In the genomic region with DNA sequence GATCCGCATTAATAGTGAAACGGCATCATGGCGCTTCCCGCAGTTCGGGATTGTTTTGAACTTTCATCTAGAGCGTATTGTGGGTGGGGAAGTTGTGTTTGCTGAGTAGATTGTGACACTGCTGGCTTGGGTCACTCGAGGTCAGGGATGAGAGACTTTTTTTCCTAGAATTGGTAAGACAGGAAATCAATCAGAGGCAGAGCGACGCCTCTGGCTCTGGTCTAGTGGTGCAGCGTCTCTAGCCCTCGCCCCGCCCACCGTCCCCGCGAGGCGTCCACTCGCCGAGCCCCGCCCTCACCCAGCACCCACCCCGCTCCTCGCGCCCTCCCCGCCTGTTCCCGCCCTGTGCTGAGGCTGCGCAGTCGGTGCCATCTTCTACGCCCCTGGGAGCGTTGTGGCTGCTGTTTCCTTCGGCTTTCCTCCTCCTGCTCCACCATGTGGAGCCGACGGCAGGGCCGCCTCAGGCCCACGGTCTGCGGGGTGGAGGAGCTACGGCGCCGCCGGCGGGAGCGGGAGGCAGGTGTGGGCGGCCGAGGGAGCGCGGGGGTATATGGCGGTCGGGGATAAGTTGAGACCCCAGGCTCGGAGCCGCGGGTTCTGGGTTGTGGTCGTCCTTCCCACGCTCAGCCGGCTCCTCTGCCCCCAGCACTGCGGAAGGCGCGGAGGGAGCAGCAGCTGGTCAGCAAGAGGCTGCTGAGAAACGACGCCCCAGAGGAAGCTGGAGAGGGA, we compare ENCODE assay signal across 8 cellular contexts. TPM values are rescaled to one million over a fixed set of nuclear protein-coding genes. Genes with fewer than 3 reads are reported as not detected.
DNase-seq lines count a peak whose midpoint lies in the region; ATAC-seq, FAIRE-seq and TF ChIP-seq lines count a peak whose summit lies in the region.

A gene (plus strand): TSS at position 359 of the 729 bp plus-strand sequence. CDS start 77 bp downstream, at position 436.

- in situ Hi-C loops in GM13976 (cut with MboI; ENCODE audit: low sequenced_read_pairs, unreplicated experiment) = no loop called here

- FAIRE-seq in urothelium cell line (lab: Jason Lieb, UNC) = peak; percentile 53

- H3K36me3 ChIP-seq in psoas muscle (ENCODE audit: insufficient read depth in 1 of 2, low read depth in 1 of 2) = peaks cover 0 to 33% of the 10 kb centered on the region in 2 donors

- H3K9me3 ChIP-seq in psoas muscle = no peaks in the 10 kb centered on the region

- peak within 1 kb of the TSS; percentile 82 for H3K4me3 ChIP-seq in psoas muscle

- H3K27ac ChIP-seq in psoas muscle = peak within 1 kb of the TSS; percentile 90

- ATAC-seq in HG02870 (IDR thresholded peaks at IDR 0.05; ENCODE audit: unreplicated experiment) (peak; percentile 86), left ventricle myocardium superior (peak; percentile 99), psoas muscle (peak; percentile 99)

- intact Hi-C loops in T-helper 1 cell treated with Interleukin-12 subunit alpha and Interleukin-12 subunit beta and Interleukin-4 antibody, amounts not matched to agents 30 ng/mL and 1 ng/mL, for 36 hours (cut with micrococcal nuclease) = loop anchor here (1.0 to 5.0 kb wide), 14 partner anchors 8 to 530 kb away; a partner anchor contains a TSS
- intact Hi-C loops in left ventricle myocardium superior (cut with micrococcal nuclease) (loop anchor here (10.0 kb wide), 1 partner anchor 64 kb away; no protein-coding TSS in a partner anchor), psoas muscle (cut with DNase I) (loop anchor here (2.0 to 10.0 kb wide), 5 partner anchors 72 to 267 kb away; a partner anchor contains a TSS)

- 1% methylated on average over 52 to 57 of the region's 57 CpGs for WGBS in psoas muscle, 3 donors

- H3K27me3 ChIP-seq in psoas muscle (ENCODE audit: insufficient read depth in 3 of 3, low read length in 2 of 3) = no peaks in the 10 kb centered on the region

- TF ChIP-seq CTCF in GM13976 (IDR thresholded peaks at IDR 0.05; ENCODE audit: borderline replicate concordance, control extremely low read depth, extremely low read depth, insufficient read depth, missing control alignments) (peak; percentile 72), psoas muscle (IDR thresholded peaks at IDR 0.05) (peak; percentile 66)

- peaks cover 7% of the 10 kb centered on the region for H3K4me1 ChIP-seq in psoas muscle

- peak; percentile 99 for DNase-seq in GM13976 (ENCODE audit: low spot score)
- peak; percentile 68 for DNase-seq in NCI-H146 treated with DMSO at 0.1 percent for 48 hours (lab: John Stamatoyannopoulos, UW; ENCODE audit: unreplicated experiment)
- peak; percentile 89 for DNase-seq in amniotic stem cell (lab: John Stamatoyannopoulos, UW)
- peak; percentile 99 for DNase-seq in left ventricle myocardium superior
- peak; percentile 99 for DNase-seq in psoas muscle
- DNase-seq in urothelium cell line (ENCODE audit: low spot score) = peak; percentile 98

RNA-seq across cellular contexts. Expression of the gene that starts here (rescaled TPM):
- 25.6 and 28.6 TPM in 2 replicates for total RNA-seq in T-helper 1 cell treated with Interleukin-12 subunit alpha and Interleukin-12 subunit beta and Interleukin-4 antibody, amounts not matched to agents 30 ng/mL and 1 ng/mL, for 36 hours
- total RNA-seq in left ventricle myocardium superior (3.2 TPM), psoas muscle (1 to 10 TPM; 3.6 to 4.9 (median 4.1) TPM)
- 1 to 10 TPM; 5.2 to 8.1 (median 6.4) TPM for polyA plus RNA-seq in psoas muscle

Comparison
In these comparisons a context has a peak if more than half of its experiments do, and no peak if none do; other contexts are left out.
1. Peak in every context shown above with its lines: DNase-seq, ATAC-seq, H3K4me3 ChIP-seq and H3K27ac ChIP-seq.